Comparison of ENCODE assay signal across 10 cellular contexts in genomic region chr19:12155324-12155723, GRCh38. TPM values are rescaled to one million over a fixed set of nuclear protein-coding genes. Genes with fewer than 3 reads are reported as not detected.
DNase-seq lines count a peak whose midpoint lies in the region; ATAC-seq and TF ChIP-seq lines count a peak whose summit lies in the region.
"Had no signal": no experiment of that assay in that cellular context is flagged by ENCODE, and none has a peak within 500 bp of the region (broad histone marks: within the 10 kb centered on the region; RNA-seq: fewer than 3 reads in every experiment).

No MANE protein-coding gene starts in this region.

- H3K9me2 ChIP-seq in MM.1S (replicated peaks; ENCODE audit: insufficient read depth, low read length): no peaks in the 10 kb centered on the region

- H3K27ac ChIP-seq in lower lobe of right lung (no peak overlapping the region), MM.1S (ENCODE audit: low read length) (no peak overlapping the region)

- peak overlapping the region; percentile 57 for H3K27ac Mint-ChIP-seq in activated naive CD4-positive, alpha-beta T cell treated with anti-CD3 and anti-CD28 coated beads, Interleukin-2, amount 10 ng/mL, durations not matched to agents 7 days and 5 days
- H3K27ac Mint-ChIP-seq in type B pancreatic cell: peak overlapping the region; percentile 63

- H3K4me1 Mint-ChIP-seq in activated naive CD4-positive, alpha-beta T cell treated with anti-CD3 and anti-CD28 coated beads, Interleukin-2, amount 10 ng/mL, durations not matched to agents 7 days and 5 days: peaks cover 25% of the 10 kb centered on the region
- H3K4me1 Mint-ChIP-seq in type B pancreatic cell (ENCODE audit: unreplicated experiment): peaks cover 8% of the 10 kb centered on the region

- H2AFZ ChIP-seq in MM.1S (ENCODE audit: low read length): no peak overlapping the region

- intact Hi-C loops in lower lobe of right lung (cut with DNase I): no loop called here

- peaks cover 22% of the 10 kb centered on the region for H3K36me3 Mint-ChIP-seq in activated naive CD4-positive, alpha-beta T cell treated with anti-CD3 and anti-CD28 coated beads, Interleukin-2, amount 10 ng/mL, durations not matched to agents 7 days and 5 days
- peaks cover 37% of the 10 kb centered on the region for H3K36me3 Mint-ChIP-seq in type B pancreatic cell

- H3K27me3 Mint-ChIP-seq in activated naive CD4-positive, alpha-beta T cell treated with anti-CD3 and anti-CD28 coated beads, Interleukin-2, amount 10 ng/mL, durations not matched to agents 7 days and 5 days: peaks cover 17% of the 10 kb centered on the region
- no peaks in the 10 kb centered on the region for H3K27me3 Mint-ChIP-seq in type B pancreatic cell

- H3K27me3 ChIP-seq in lower lobe of right lung (ENCODE audit: low read depth) (no peaks in the 10 kb centered on the region), MM.1S (replicated peaks; ENCODE audit: insufficient read depth, low read length) (no peaks in the 10 kb centered on the region; the same call in 1 of the 2 replicates)

- H3K4me1 ChIP-seq in lower lobe of right lung (peaks cover 12% of the 10 kb centered on the region), MM.1S (ENCODE audit: low read length) (no peaks in the 10 kb centered on the region)

- H3K4me2 ChIP-seq in MM.1S (ENCODE audit: low read depth, low read length): no peak overlapping the region

- H4K20me1 ChIP-seq in MM.1S (ENCODE audit: insufficient read depth, low read length): no peaks in the 10 kb centered on the region

- DNase-seq in activated naive CD4-positive, alpha-beta T cell treated with anti-CD3 and anti-CD28 coated beads, Interleukin-2, amount 10 ng/mL, durations not matched to agents 7 days and 5 days: no peak
- no peak for DNase-seq in activated naive CD4-positive, alpha-beta T cell treated with Interleukin-2 at 50 U/mL for 16 hours
- DNase-seq in astrocyte of the hippocampus (ENCODE audit: low read depth, low spot score) (peak; percentile 11), lower lobe of right lung (no peak), type B pancreatic cell (ENCODE audit: extremely low spot score, unreplicated experiment) (no peak), NCI-H226 (no peak), MM.1S (no peak)
- DNase-seq: activated CD8-positive, alpha-beta memory T cell treated with anti-CD3 and anti-CD28 coated beads for 24 hours; DMS153 had no signal

- H3F3A ChIP-seq in MM.1S (ENCODE audit: insufficient read depth, low read length): no peaks in the 10 kb centered on the region

- CTCF ChIA-PET in activated naive CD4-positive, alpha-beta T cell treated with anti-CD3 and anti-CD28 coated beads, Interleukin-2, amount 10 ng/mL, durations not matched to agents 7 days and 5 days (lab: Charles Lee): no interaction called here

- no peaks in the 10 kb centered on the region for H3K79me2 ChIP-seq in MM.1S (ENCODE audit: low read length)

- H3K9me3 Mint-ChIP-seq in activated naive CD4-positive, alpha-beta T cell treated with anti-CD3 and anti-CD28 coated beads, Interleukin-2, amount 10 ng/mL, durations not matched to agents 7 days and 5 days: peaks cover 5% of the 10 kb centered on the region
- H3K9me3 Mint-ChIP-seq in type B pancreatic cell: peaks cover 8% of the 10 kb centered on the region

- H3K4me3 ChIP-seq in lower lobe of right lung: peak overlapping the region; percentile 92
- H3K4me3 ChIP-seq in MM.1S (ENCODE audit: low read length): no peak overlapping the region

- H3K9me3 ChIP-seq in lower lobe of right lung: no peaks in the 10 kb centered on the region
- H3K9me3 ChIP-seq in MM.1S (replicated peaks; ENCODE audit: insufficient read depth, low read length): no peaks in the 10 kb centered on the region

- H3K36me3 ChIP-seq in lower lobe of right lung: peaks cover 6% of the 10 kb centered on the region
- no peaks in the 10 kb centered on the region for H3K36me3 ChIP-seq in MM.1S (replicated peaks; ENCODE audit: insufficient read depth, low read length)

- H3K9ac ChIP-seq in MM.1S (ENCODE audit: low read length): no peak overlapping the region

- ATAC-seq in lower lobe of right lung (no peak), HG03520 (IDR thresholded peaks at IDR 0.05; ENCODE audit: unreplicated experiment) (no peak)

- H3K4me3 Mint-ChIP-seq in activated naive CD4-positive, alpha-beta T cell treated with anti-CD3 and anti-CD28 coated beads, Interleukin-2, amount 10 ng/mL, durations not matched to agents 7 days and 5 days: peak overlapping the region; percentile 84
- peak overlapping the region; percentile 86 for H3K4me3 Mint-ChIP-seq in type B pancreatic cell

- no peak for TF ChIP-seq CTCF in lower lobe of right lung (IDR thresholded peaks at IDR 0.05)
- TF ChIP-seq CTCF in type B pancreatic cell (conservative IDR thresholded peaks at IDR 0.05): no peak
- TF ChIP-seq CTCF in MM.1S (IDR thresholded peaks at IDR 0.05; ENCODE audit: low read length): no peak

RNA-seq across cellular contexts. Expression of gene ZNF625, which starts 1.2 kb away (rescaled TPM):
- total RNA-seq in lower lobe of right lung: 8.4 TPM
- 14.8 and 23.3 TPM in 2 replicates for total RNA-seq in type B pancreatic cell (ENCODE audit: low replicate concordance)

RNA-seq across cellular contexts. Expression of gene ZNF136, which starts 7.6 kb away (rescaled TPM):
- total RNA-seq in lower lobe of right lung (14.9 TPM), type B pancreatic cell (ENCODE audit: low replicate concordance) (14.1 and 21.0 TPM in 2 replicates)

RNA-seq across cellular contexts. Expression of gene ZNF20, which starts 15.2 kb away (rescaled TPM):
- total RNA-seq in lower lobe of right lung: 6.6 TPM
- total RNA-seq in type B pancreatic cell (ENCODE audit: low replicate concordance): 9.0 and 9.9 TPM in 2 replicates
